In the genomic region with DNA sequence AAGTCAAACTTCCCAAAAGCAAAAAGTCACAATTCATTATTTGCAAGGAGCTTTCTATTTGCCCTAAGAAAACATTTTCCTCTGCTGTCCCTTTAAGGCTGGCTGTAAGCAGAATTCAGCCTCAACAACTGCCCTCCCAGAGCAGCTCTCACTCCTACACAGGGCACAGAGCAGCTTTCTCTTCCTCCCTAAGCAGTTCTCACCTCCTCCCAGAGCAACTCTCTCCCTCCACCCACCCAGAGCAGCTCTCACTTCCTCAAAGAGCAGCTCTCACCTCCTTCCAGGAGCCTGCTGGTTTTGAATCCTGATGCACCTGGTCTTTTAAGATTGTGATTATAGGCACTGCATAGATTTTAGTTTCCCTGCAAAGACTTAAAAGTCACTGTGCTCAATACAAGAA, we compare ENCODE assay signal across 9 cellular contexts.
DNase-seq lines count a peak whose midpoint lies in the region; ATAC-seq, FAIRE-seq and TF ChIP-seq lines count a peak whose summit lies in the region.
"Had no signal": no experiment of that assay in that cellular context is flagged by ENCODE, and none has a peak within 500 bp of the region (broad histone marks: within the 10 kb centered on the region; RNA-seq: fewer than 3 reads in every experiment).

No MANE protein-coding gene starts in this region.

- in situ Hi-C loops in K562 (cut with MboI): no loop called here

- H3K4me3 ChIP-seq in K562: no peak overlapping the region

- DNase-seq in K562 (ENCODE audit: extremely low read depth in 1 of 4, low spot score in 3 of 4) (no peak), amniotic stem cell (lab: John Stamatoyannopoulos, UW) (no peak), superior temporal gyrus (ENCODE audit: extremely low spot score) (no peak), DMS79 (lab: John Stamatoyannopoulos, UW) (no peak)
- no peak for DNase-seq in activated CD8-positive, alpha-beta memory T cell treated with anti-CD3 and anti-CD28 coated beads, Interleukin-2, amount 10 ng/mL, durations not matched to agents 7 days and 5 days

- BruUV-seq in K562 (replicated peaks; lab: Mats Ljungman, UMichigan): no TSS peak

- no peaks in the 10 kb centered on the region for H3K36me3 Mint-ChIP-seq in activated CD8-positive, alpha-beta memory T cell treated with anti-CD3 and anti-CD28 coated beads, Interleukin-2, amount 10 ng/mL, durations not matched to agents 7 days and 5 days

- no peaks in the 10 kb centered on the region for H4K20me1 ChIP-seq in K562 (replicated peaks; ENCODE audit: control insufficient read depth, insufficient read depth, low read length)

- no peaks in the 10 kb centered on the region for H3K27me3 Mint-ChIP-seq in activated CD8-positive, alpha-beta memory T cell treated with anti-CD3 and anti-CD28 coated beads, Interleukin-2, amount 10 ng/mL, durations not matched to agents 7 days and 5 days

- ATAC-seq in GM18861 (IDR thresholded peaks at IDR 0.05; ENCODE audit: unreplicated experiment): peak; percentile 76
- peak; percentile 97 for ATAC-seq in GM21723 (IDR thresholded peaks at IDR 0.05; ENCODE audit: unreplicated experiment)
- ATAC-seq in HG03442 (IDR thresholded peaks at IDR 0.05; ENCODE audit: unreplicated experiment): peak; percentile 99
- ATAC-seq in K562: peak; percentile 62; the same call in 2 of the 3 replicates
- no peak for ATAC-seq in activated CD8-positive, alpha-beta memory T cell treated with anti-CD3 and anti-CD28 coated beads, Interleukin-2, amount 10 ng/mL, durations not matched to agents 7 days and 5 days

- POLR2A ChIA-PET in K562 (lab: Yijun Ruan, JAX): interaction anchor here (1.0 to 1.3 kb wide), 2 partner anchors 14 to 15 kb away, joined by 3 read pairs; no protein-coding TSS in a partner anchor

- H3K27ac Mint-ChIP-seq in activated CD8-positive, alpha-beta memory T cell treated with anti-CD3 and anti-CD28 coated beads, Interleukin-2, amount 10 ng/mL, durations not matched to agents 7 days and 5 days: no peak overlapping the region

- no peaks in the 10 kb centered on the region for H3K27me3 ChIP-seq in K562 (ENCODE audit: control insufficient read depth in 2 of 2, insufficient read depth in 2 of 2, low read length in 2 of 2)

- H3K36me3 ChIP-seq in K562 (ENCODE audit: control insufficient read depth, insufficient read depth, low read length): no peaks in the 10 kb centered on the region

- TF ChIP-seq POLR2A in K562 (conservative IDR thresholded peaks at IDR 0.05): no peak

- no peak overlapping the region for H3K27ac ChIP-seq in K562 (ENCODE audit: extremely low read depth, low read depth, low read length)

- peak overlapping the region in 1 of 2 experiments; percentile 27; a peak in 1 of 4 replicates for H3K9ac ChIP-seq in K562 (ENCODE audit: insufficient read depth in 1 of 2, low read depth in 2 of 2, low read length in 2 of 2)

- no peak for TF ChIP-seq CTCF in K562 (IDR thresholded peaks at IDR 0.05 in 2 of 3, conservative IDR thresholded peaks at IDR 0.05 in 1 of 3; ENCODE audit: insufficient read depth in 2 of 3, low read depth in 1 of 3, low read length in 3 of 3)

- H3K4me1 Mint-ChIP-seq in activated CD8-positive, alpha-beta memory T cell treated with anti-CD3 and anti-CD28 coated beads, Interleukin-2, amount 10 ng/mL, durations not matched to agents 7 days and 5 days: no peaks in the 10 kb centered on the region

- H3K9me3 ChIP-seq in K562 (replicated peaks; ENCODE audit: control insufficient read depth, insufficient read depth, low read depth, low read length): no peaks in the 10 kb centered on the region

- H3K4me3 Mint-ChIP-seq in activated CD8-positive, alpha-beta memory T cell treated with anti-CD3 and anti-CD28 coated beads, Interleukin-2, amount 10 ng/mL, durations not matched to agents 7 days and 5 days: no peak overlapping the region

- H2AFZ ChIP-seq in K562 (ENCODE audit: low read depth, low read length): no peak overlapping the region

- no peak overlapping the region for H3K4me2 ChIP-seq in K562 (ENCODE audit: insufficient read depth, low read length)

- no peaks in the 10 kb centered on the region for H3K79me2 ChIP-seq in K562 (ENCODE audit: control insufficient read depth, insufficient read depth, low read length)

- no peak for TF ChIP-seq EP300 in K562 (IDR thresholded peaks at IDR 0.05; ENCODE audit: low read length)

- CTCF ChIA-PET in K562 (lab: Yijun Ruan, JAX; ENCODE audit: low intra/inter-chr PET ratio): no interaction called here
- CTCF ChIA-PET in activated CD8-positive, alpha-beta memory T cell treated with anti-CD3 and anti-CD28 coated beads, Interleukin-2, amount 10 ng/mL, durations not matched to agents 7 days and 5 days (lab: Charles Lee): no interaction called here

- no peaks in the 10 kb centered on the region for H3K9me3 Mint-ChIP-seq in activated CD8-positive, alpha-beta memory T cell treated with anti-CD3 and anti-CD28 coated beads, Interleukin-2, amount 10 ng/mL, durations not matched to agents 7 days and 5 days (ENCODE audit: low read depth)

- no peak for TF ChIP-seq RAD21 in K562 (CRISPR knock-in tag; conservative IDR thresholded peaks at IDR 0.05 in 1 of 2, IDR thresholded peaks at IDR 0.05 in 1 of 2)

- H3K9me1 ChIP-seq in K562 (ENCODE audit: control insufficient read depth, insufficient read depth, low read length): no peaks in the 10 kb centered on the region

- peak; percentile 35 for FAIRE-seq in K562 (lab: Jason Lieb, UNC)
- FAIRE-seq: islet of Langerhans had no signal

- no peaks in the 10 kb centered on the region for H3K4me1 ChIP-seq in K562 (replicated peaks in 1 of 2; ENCODE audit: control insufficient read depth in 2 of 2, insufficient read depth in 2 of 2, low read length in 2 of 2)

- intact Hi-C loops in K562 (cut with micrococcal nuclease): no loop called here

TF ChIP-seq in K562, 482 proteins besides CTCF, POLR2A, EP300 and RAD21 (continues in another document):
- TF ChIP-seq E2F1 (CRISPR knock-in tag; IDR thresholded peaks at IDR 0.05) (no peak), ZFP30 (CRISPR knock-in tag; IDR thresholded peaks at IDR 0.05; ENCODE audit: borderline replicate concordance) (no peak), DACH1 (IDR thresholded peaks at IDR 0.05; ENCODE audit: partially characterized antibody) (no peak), TRIM28 (IDR thresholded peaks at IDR 0.05) (no peak), C11orf30 (IDR thresholded peaks at IDR 0.05; ENCODE audit: low read depth) (no peak), SPI1 (IDR thresholded peaks at IDR 0.05; ENCODE audit: borderline replicate concordance, low read depth, low read length) (peak; percentile 72; the same call in 1 of the 2 replicates), ZNF780A (CRISPR knock-in tag; IDR thresholded peaks at IDR 0.05) (no peak)
